In genomic region chr16:71009440-71010223, GRCh38 we compare ENCODE assay signal across 8 cellular contexts.
DNase-seq lines count a peak whose midpoint lies in the region; ATAC-seq and TF ChIP-seq lines count a peak whose summit lies in the region.
"Not testable (repeated sequence)": the region's sequence is repeated elsewhere in the genome, so short reads cannot be mapped to it uniquely, and the experiment has no call there.

No MANE protein-coding gene starts in this region.

- POLR2A ChIA-PET in PC-3 (lab: Charles Lee; ENCODE audit: unreplicated experiment); WTC11 (lab: Charles Lee): not testable (repeated sequence)

- not testable (repeated sequence) for H3K9me2 ChIP-seq in PC-3 (replicated peaks; ENCODE audit: low read length)

- H3F3A ChIP-seq in PC-3 (ENCODE audit: low read length, unreplicated experiment): not testable (repeated sequence)

- CTCF ChIA-PET in PC-3 (lab: Charles Lee); WTC11 (lab: Charles Lee): not testable (repeated sequence)

- not testable (repeated sequence) for H3K4me3 Mint-ChIP-seq in WTC11, endodermal cell, mesothelial cell of epicardium

- 0 out of 2 replicates have a peak overlapping the region, but pooled peaks have one; percentile 11 for H3K9ac ChIP-seq in ES-I3 (ENCODE audit: low read depth, low read length)
- H3K9ac ChIP-seq in HUES48 (ENCODE audit: low read depth, low read length); PC-3 (ENCODE audit: low read length); endodermal cell (ENCODE audit: extremely low read depth, low read length, poor library complexity, severe bottlenecking): not testable (repeated sequence)

- DNase-seq in PC-3 (peak; percentile 1), endodermal cell (peak; percentile 47), islet precursor cell (peak; percentile 58), renal cortical epithelial cell (ENCODE audit: low read depth) (peak; percentile 52)
- not testable (repeated sequence) for DNase-seq in WTC11 (ENCODE audit: low spot score); mesothelial cell of epicardium (ENCODE audit: low spot score in 2 of 2, unreplicated experiment in 2 of 2)

- H3K79me2 ChIP-seq in PC-3 (ENCODE audit: low read length): not testable (repeated sequence)

- H3K4me1 ChIP-seq in ES-I3 (ENCODE audit: insufficient read depth, low read length); HUES48 (ENCODE audit: control insufficient read depth, insufficient read depth, low read length); PC-3 (ENCODE audit: insufficient read depth, low read length); endodermal cell (ENCODE audit: control insufficient read depth, insufficient read depth, low read length): not testable (repeated sequence)

- not testable (repeated sequence) for H2AFZ ChIP-seq in PC-3 (ENCODE audit: low read length)

- intact Hi-C loops in PC-3 (cut with micrococcal nuclease): not testable (repeated sequence)

- not testable (repeated sequence) for H3K9me3 ChIP-seq in ES-I3 (ENCODE audit: control insufficient read depth, insufficient read depth, low read length); HUES48 (ENCODE audit: control insufficient read depth, insufficient read depth, low read length); PC-3 (ENCODE audit: low read length); endodermal cell (ENCODE audit: control insufficient read depth, low read length)

- BruUV-seq in PC-3 (replicated peaks; lab: Mats Ljungman, UMichigan): not testable (repeated sequence)

- not testable (repeated sequence) for ATAC-seq in PC-3
- ATAC-seq in WTC11: peak; percentile 84

- not testable (repeated sequence) for H3K4me3 ChIP-seq in HUES48 (ENCODE audit: low read depth, low read length); PC-3 (ENCODE audit: low read length); endodermal cell (ENCODE audit: low read length)

- H3K36me3 ChIP-seq in ES-I3 (ENCODE audit: insufficient read depth, low read length); HUES48 (ENCODE audit: control insufficient read depth, insufficient read depth, low read length); PC-3 (ENCODE audit: low read depth, low read length); endodermal cell (ENCODE audit: control insufficient read depth, insufficient read depth, low read length): not testable (repeated sequence)

- H3K27me3 ChIP-seq in HUES48 (ENCODE audit: control insufficient read depth, insufficient read depth, low read length); PC-3 (ENCODE audit: low read length); endodermal cell (ENCODE audit: control insufficient read depth, insufficient read depth, low read length, poor library complexity, severe bottlenecking): not testable (repeated sequence)

- not testable (repeated sequence) for H3K4me1 Mint-ChIP-seq in WTC11, endodermal cell, mesothelial cell of epicardium

- TF ChIP-seq CTCF in PC-3 (conservative IDR thresholded peaks at IDR 0.05; ENCODE audit: low read depth, low read length); WTC11 (IDR thresholded peaks at IDR 0.05); endodermal cell (conservative IDR thresholded peaks at IDR 0.05); mesothelial cell of epicardium (IDR thresholded peaks at IDR 0.05; ENCODE audit: unreplicated experiment): not testable (repeated sequence)

- not testable (repeated sequence) for H3K9me3 Mint-ChIP-seq in WTC11, endodermal cell, mesothelial cell of epicardium

- H3K27me3 Mint-ChIP-seq in WTC11 (ENCODE audit: low read depth); endodermal cell (ENCODE audit: insufficient read depth); mesothelial cell of epicardium (ENCODE audit: low read depth): not testable (repeated sequence)

- H4K20me1 ChIP-seq in PC-3 (ENCODE audit: low read length): not testable (repeated sequence)

- H3K27ac ChIP-seq in HUES48 (ENCODE audit: low read depth, low read length): peak overlapping the region; percentile 66
- H3K27ac ChIP-seq in PC-3 (ENCODE audit: low read length); endodermal cell (ENCODE audit: low read depth, low read length): not testable (repeated sequence)

- H3K4me2 ChIP-seq in PC-3 (ENCODE audit: low read length): not testable (repeated sequence)

- not testable (repeated sequence) for H3K36me3 Mint-ChIP-seq in WTC11; endodermal cell (ENCODE audit: low read depth); mesothelial cell of epicardium

- not testable (repeated sequence) for H3K27ac Mint-ChIP-seq in WTC11, endodermal cell
- peak overlapping the region; percentile 48 for H3K27ac Mint-ChIP-seq in mesothelial cell of epicardium

- no CpG with 5 or more reads among the region's 3 CpGs for WGBS in endodermal cell (ENCODE audit: insufficient coverage in 1 of 2, insufficient read length in 1 of 2), 2 experiments
